In the genomic region with DNA sequence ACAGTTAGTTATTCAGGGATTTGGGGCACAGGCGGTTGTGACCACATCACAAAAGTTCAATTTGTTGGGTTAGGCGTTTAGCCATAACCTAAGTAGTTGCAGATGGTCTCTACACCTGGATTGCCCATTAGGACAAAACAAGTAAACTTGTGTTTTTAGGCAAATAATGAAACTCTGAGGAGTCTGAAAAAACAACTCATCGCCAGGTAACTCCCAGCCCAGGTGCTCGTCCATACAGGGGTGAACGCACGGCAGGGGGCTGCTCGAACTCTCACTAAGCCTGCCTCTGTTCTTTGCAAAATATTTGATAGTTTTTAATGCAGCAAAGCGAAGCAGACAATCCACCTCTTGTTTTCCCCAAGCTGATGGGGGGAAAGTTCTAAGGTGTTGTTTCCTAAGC, we compare ENCODE assay signal across 11 cellular contexts. TPM values are rescaled to one million over a fixed set of nuclear protein-coding genes. Genes with fewer than 3 reads are reported as not detected.
DNase-seq lines count a peak whose midpoint lies in the region; ATAC-seq and TF ChIP-seq lines count a peak whose summit lies in the region.
"Had no signal": no experiment of that assay in that cellular context is flagged by ENCODE, and none has a peak within 500 bp of the region (broad histone marks: within the 10 kb centered on the region; RNA-seq: fewer than 3 reads in every experiment).

No MANE protein-coding gene starts in this region.

- no peaks in the 10 kb centered on the region for H3K9me3 ChIP-seq in DOHH2 (ENCODE audit: control insufficient read depth, insufficient read depth, low read length)
- H3K9me3 ChIP-seq: ovary had no signal

- ATAC-seq in natural killer cell treated with Interleukin-12 subunit alpha and Interleukin-12 subunit beta and Interleukin-15 and Interleukin-18, amount 100 ng/mL, for 72 hours = no peak
- ATAC-seq in GM19328 (IDR thresholded peaks at IDR 0.05; ENCODE audit: unreplicated experiment) = no peak

- no peak for DNase-seq in natural killer cell treated with Interleukin-12 subunit alpha and Interleukin-12 subunit beta and Interleukin-15 and Interleukin-18, amount 100 ng/mL, for 72 hours (ENCODE audit: low spot score)
- no peak for DNase-seq in NCI-H1436 treated with DMSO at 0.1 percent for 48 hours (lab: John Stamatoyannopoulos, UW)
- no peak for DNase-seq in activated CD4-positive, CD25-positive, alpha-beta regulatory T cell (lab: John Stamatoyannopoulos, UW)
- DNase-seq: foreskin melanocyte, NCI-H345, ovary, WERI-Rb-1 had no signal

- H3K9ac ChIP-seq in KMS-11 = peak overlapping the region; percentile 42; the same call in 1 of the 2 replicates

- H2AFZ ChIP-seq in KMS-11 (ENCODE audit: low read depth) = no peak overlapping the region; the same call in 1 of the 2 replicates

- H3K4me3 ChIP-seq in DOHH2 (ENCODE audit: low read length) = peak overlapping the region; percentile 90
- H3K4me3 ChIP-seq in KMS-11 (IDR thresholded peaks at IDR 0.05; ENCODE audit: insufficient read depth, low read depth, low read length) = no peak overlapping the region
- H3K4me3 ChIP-seq: ovary had no signal

- H3F3A ChIP-seq in DOHH2 (ENCODE audit: control insufficient read depth, insufficient read depth) = peaks cover 81% of the 10 kb centered on the region

- H3K4me3 Mint-ChIP-seq in activated naive CD8-positive, alpha-beta T cell = peak overlapping the region; percentile 99
- peak overlapping the region; percentile 99 for H3K4me3 Mint-ChIP-seq in natural killer cell treated with Interleukin-12 subunit alpha and Interleukin-12 subunit beta and Interleukin-15 and Interleukin-18, amount 100 ng/mL, for 72 hours

- H3K9me3 Mint-ChIP-seq in activated naive CD8-positive, alpha-beta T cell (ENCODE audit: low read depth) = no peaks in the 10 kb centered on the region
- H3K9me3 Mint-ChIP-seq in natural killer cell treated with Interleukin-12 subunit alpha and Interleukin-12 subunit beta and Interleukin-15 and Interleukin-18, amount 100 ng/mL, for 72 hours = no peaks in the 10 kb centered on the region

- peaks cover 100% of the 10 kb centered on the region for H3K79me2 ChIP-seq in DOHH2 (ENCODE audit: control insufficient read depth, low read length)
- peaks cover 13% of the 10 kb centered on the region; the same call in 1 of the 2 replicates for H3K79me2 ChIP-seq in KMS-11 (ENCODE audit: insufficient read depth, low read depth)

- H3K36me3 Mint-ChIP-seq in activated naive CD8-positive, alpha-beta T cell = peaks cover 20% of the 10 kb centered on the region
- H3K36me3 Mint-ChIP-seq in natural killer cell treated with Interleukin-12 subunit alpha and Interleukin-12 subunit beta and Interleukin-15 and Interleukin-18, amount 100 ng/mL, for 72 hours = peaks cover 23% of the 10 kb centered on the region

- TF ChIP-seq CTCF in DOHH2 (IDR thresholded peaks at IDR 0.05; ENCODE audit: low read depth, low read length, poor library complexity, severe bottlenecking) (no peak), KMS-11 (conservative IDR thresholded peaks at IDR 0.05; ENCODE audit: low read depth, low read length) (no peak)

- no peaks in the 10 kb centered on the region for H3K9me2 ChIP-seq in DOHH2 (replicated peaks; ENCODE audit: control insufficient read depth, low read length)

- H3K36me3 ChIP-seq in DOHH2 (ENCODE audit: control insufficient read depth, low read length) = peaks cover 69% of the 10 kb centered on the region
- no peaks in the 10 kb centered on the region for H3K36me3 ChIP-seq in KMS-11 (ENCODE audit: insufficient read depth)
- H3K36me3 ChIP-seq: ovary, WERI-Rb-1 had no signal

- peak overlapping the region; percentile 100 for H3K27ac Mint-ChIP-seq in activated naive CD8-positive, alpha-beta T cell
- H3K27ac Mint-ChIP-seq in natural killer cell treated with Interleukin-12 subunit alpha and Interleukin-12 subunit beta and Interleukin-15 and Interleukin-18, amount 100 ng/mL, for 72 hours = peak overlapping the region; percentile 98

- no peaks in the 10 kb centered on the region for H3K27me3 ChIP-seq in DOHH2 (ENCODE audit: control insufficient read depth, low read length)
- H3K27me3 ChIP-seq in KMS-11 (ENCODE audit: insufficient read depth, low read depth) = no peaks in the 10 kb centered on the region
- H3K27me3 ChIP-seq: ovary had no signal

- H3K27me3 Mint-ChIP-seq in activated naive CD8-positive, alpha-beta T cell = no peaks in the 10 kb centered on the region
- H3K27me3 Mint-ChIP-seq in natural killer cell treated with Interleukin-12 subunit alpha and Interleukin-12 subunit beta and Interleukin-15 and Interleukin-18, amount 100 ng/mL, for 72 hours = no peaks in the 10 kb centered on the region

- H4K20me1 ChIP-seq in DOHH2 (ENCODE audit: control insufficient read depth, insufficient read depth, low read depth, low read length) (peaks cover 6% of the 10 kb centered on the region; the same call in 1 of the 2 replicates), KMS-11 (ENCODE audit: insufficient read depth) (no peaks in the 10 kb centered on the region)

- H3K4me1 ChIP-seq in DOHH2 (ENCODE audit: control insufficient read depth, low read length) (peaks cover 46% of the 10 kb centered on the region), KMS-11 (ENCODE audit: low read depth, poor library complexity, severe bottlenecking) (peaks cover 24% of the 10 kb centered on the region)

- H3K4me2 ChIP-seq in DOHH2 (ENCODE audit: low read length) (peak overlapping the region; percentile 99), KMS-11 (peak overlapping the region; percentile 57)

- H3K27ac ChIP-seq in DOHH2 (ENCODE audit: low read depth, low read length) = peak overlapping the region; percentile 100
- H3K27ac ChIP-seq in KMS-11 = peak overlapping the region; percentile 49
- H3K27ac ChIP-seq: ovary, WERI-Rb-1 had no signal

- H3K4me1 Mint-ChIP-seq in activated naive CD8-positive, alpha-beta T cell (ENCODE audit: low read depth) = peaks cover 50% of the 10 kb centered on the region
- peaks cover 59 to 83% of the 10 kb centered on the region in 2 donors for H3K4me1 Mint-ChIP-seq in natural killer cell treated with Interleukin-12 subunit alpha and Interleukin-12 subunit beta and Interleukin-15 and Interleukin-18, amount 100 ng/mL, for 72 hours (ENCODE audit: low read depth in 2 of 2)

RNA-seq across cellular contexts. Expression of a gene that starts 0.6 kb away (rescaled TPM):
- 100 to 1,000 TPM; 140 to 169 TPM for total RNA-seq in natural killer cell treated with Interleukin-12 subunit alpha and Interleukin-12 subunit beta and Interleukin-15 and Interleukin-18, amount 100 ng/mL, for 72 hours
